In genomic region chr11:65412271-65413076, GRCh38 we compare ENCODE assay signal across 19 cellular contexts. TPM values are rescaled to one million over a fixed set of nuclear protein-coding genes. Genes with fewer than 3 reads are reported as not detected.
DNase-seq lines count a peak whose midpoint lies in the region; ATAC-seq, FAIRE-seq and TF ChIP-seq lines count a peak whose summit lies in the region.
"Had no signal": no experiment of that assay in that cellular context is flagged by ENCODE, and none has a peak within 500 bp of the region (broad histone marks: within the 10 kb centered on the region; RNA-seq: fewer than 3 reads in every experiment).

No MANE protein-coding gene starts in this region.

- TF ChIP-seq EP300 in HepG2 (IDR thresholded peaks at IDR 0.05; ENCODE audit: low read depth in 2 of 2, low read length in 2 of 2), result no peak
- no peak for TF ChIP-seq EP300 in HepG2 (CRISPR knock-in tag; IDR thresholded peaks at IDR 0.05; ENCODE audit: borderline replicate concordance)

- H3K27ac Mint-ChIP-seq in progenitor cell of endocrine pancreas, result peak overlapping the region; percentile 76
- H3K27ac Mint-ChIP-seq: activated T-cell treated with anti-CD3 and anti-CD28 coated beads, Interleukin-2, amount 50 U/mL, for 72 hours; dendritic cell treated with granulocyte-macrophage colony-stimulating factor and Interleukin-4, amounts not matched to agents 40 ng/mL and 50 ng/mL, for 4 days; neural progenitor cell had no signal

- H3K36me3 ChIP-seq in right lobe of liver (peaks cover 0 to 22% (median 3%) of the 10 kb centered on the region in 4 donors), HepG2 (replicated peaks in 1 of 2; ENCODE audit: control insufficient read depth in 1 of 2, insufficient read depth in 2 of 2, low read length in 2 of 2) (peaks cover 2 to 28% of the 10 kb centered on the region in 2 experiments; a peak in 3 of 5 replicates), left ventricle myocardium inferior (peaks cover 55% of the 10 kb centered on the region)
- H3K36me3 ChIP-seq: neural progenitor cell had no signal

- H3K4me1 ChIP-seq in right lobe of liver (peaks cover 0 to 18% (median 4%) of the 10 kb centered on the region in 4 donors), HepG2 (ENCODE audit: insufficient read depth, low read length) (peaks cover 33% of the 10 kb centered on the region), left ventricle myocardium inferior (peaks cover 46% of the 10 kb centered on the region), foreskin keratinocyte (no peaks in the 10 kb centered on the region)

- no peak overlapping the region for H3K4me3 ChIP-seq in right lobe of liver
- H3K4me3 ChIP-seq in HepG2 (replicated peaks in 1 of 3; ENCODE audit: insufficient read depth in 1 of 3, low read depth in 2 of 3, low read length in 3 of 3), result no peak overlapping the region
- no peak overlapping the region for H3K4me3 ChIP-seq in left ventricle myocardium inferior
- H3K4me3 ChIP-seq: neural progenitor cell, SJSA1 had no signal

- no peaks in the 10 kb centered on the region for H3K27me3 Mint-ChIP-seq in progenitor cell of endocrine pancreas
- H3K27me3 Mint-ChIP-seq: dendritic cell treated with granulocyte-macrophage colony-stimulating factor and Interleukin-4, amounts not matched to agents 40 ng/mL and 50 ng/mL, for 4 days had no signal

- H4K20me1 ChIP-seq in HepG2 (ENCODE audit: insufficient read depth, low read length), result no peaks in the 10 kb centered on the region

- CTCF ChIA-PET in HepG2 (lab: Yijun Ruan, JAX; ENCODE audit: low intra/inter-chr PET ratio, low total read pairs), result no interaction called here

- H3K9me3 ChIP-seq in right lobe of liver (no peaks in the 10 kb centered on the region), HepG2 (ENCODE audit: low read length) (no peaks in the 10 kb centered on the region), left ventricle myocardium inferior (replicated peaks) (no peaks in the 10 kb centered on the region)
- H3K9me3 ChIP-seq: SJSA1 had no signal

- no peak overlapping the region for H3K4me3 Mint-ChIP-seq in progenitor cell of endocrine pancreas (ENCODE audit: low read depth)
- H3K4me3 Mint-ChIP-seq: activated T-cell treated with anti-CD3 and anti-CD28 coated beads, Interleukin-2, amount 50 U/mL, for 72 hours; dendritic cell treated with granulocyte-macrophage colony-stimulating factor and Interleukin-4, amounts not matched to agents 40 ng/mL and 50 ng/mL, for 4 days; neural progenitor cell had no signal

- ATAC-seq in right lobe of liver (no peak), HepG2 (no peak), foreskin keratinocyte (no peak), HG03432 (IDR thresholded peaks at IDR 0.05; ENCODE audit: unreplicated experiment) (no peak)
- ATAC-seq: activated T-cell treated with anti-CD3 and anti-CD28 coated beads, Interleukin-2, amount 50 U/mL, for 72 hours had no signal

- H3K4me2 ChIP-seq in HepG2 (ENCODE audit: low read depth, low read length), result no peak overlapping the region
- H3K4me2 ChIP-seq: neural progenitor cell had no signal

- no peak for TF ChIP-seq POLR2A in right lobe of liver (IDR thresholded peaks at IDR 0.05)
- no peak for TF ChIP-seq POLR2A in HepG2 (IDR thresholded peaks at IDR 0.05; ENCODE audit: insufficient read depth in 1 of 2, low read depth in 2 of 2, low read length in 2 of 2)

- H2AFZ ChIP-seq in HepG2 (ENCODE audit: low read length), result no peak overlapping the region
- H2AFZ ChIP-seq: neural progenitor cell had no signal

- H3K9me3 Mint-ChIP-seq in progenitor cell of endocrine pancreas (ENCODE audit: low read depth), result no peaks in the 10 kb centered on the region
- H3K9me3 Mint-ChIP-seq: activated T-cell treated with anti-CD3 and anti-CD28 coated beads, Interleukin-2, amount 50 U/mL, for 72 hours; dendritic cell treated with granulocyte-macrophage colony-stimulating factor and Interleukin-4, amounts not matched to agents 40 ng/mL and 50 ng/mL, for 4 days; neural progenitor cell had no signal

- TF ChIP-seq CTCF in right lobe of liver (IDR thresholded peaks at IDR 0.05) (no peak), HepG2 (CRISPR knock-in tag; IDR thresholded peaks at IDR 0.05) (no peak), left ventricle myocardium inferior (IDR thresholded peaks at IDR 0.05; ENCODE audit: borderline replicate concordance) (no peak), progenitor cell of endocrine pancreas (IDR thresholded peaks at IDR 0.05; ENCODE audit: unreplicated experiment) (no peak), foreskin keratinocyte (conservative IDR thresholded peaks at IDR 0.05) (no peak)

- peak; percentile 26 to 50 (median 48) for DNase-seq in right lobe of liver
- no peak for DNase-seq in HepG2 (ENCODE audit: low spot score)
- peak; percentile 35 for DNase-seq in left ventricle myocardium inferior
- no peak for DNase-seq in progenitor cell of endocrine pancreas (ENCODE audit: low spot score, unreplicated experiment)
- no peak for DNase-seq in foreskin keratinocyte
- DNase-seq in NCI-H526 treated with DMSO at 0.1 percent for 48 hours (lab: John Stamatoyannopoulos, UW), result no peak
- no peak for DNase-seq in NOMO-1 (lab: John Stamatoyannopoulos, UW; ENCODE audit: unreplicated experiment in 2 of 2)
- DNase-seq: ACHN; activated CD4-positive, alpha-beta T cell treated with anti-CD3 and anti-CD28 coated beads, Interleukin-2, amount 50 U/mL, for 1 hour; activated T-cell treated with anti-CD3 and anti-CD28 coated beads, Interleukin-2, amount 50 U/mL, for 72 hours; NCI-H1105 treated with DMSO at 0.1 percent for 48 hours; small intestine had no signal

- H3K36me3 Mint-ChIP-seq in progenitor cell of endocrine pancreas (ENCODE audit: insufficient read depth), result peaks cover 5% of the 10 kb centered on the region

- POLR2A ChIA-PET in HepG2 (lab: Yijun Ruan, JAX), result interaction anchor here (1.0 to 1.2 kb wide), 3 partner anchors 29 to 88 kb away, joined by 3 read pairs; partner anchors contain the start of gene MALAT1

- in situ Hi-C loops in HepG2 (cut with HindIII; ENCODE audit: extremely low pct_ligation_motif_present, low pct_unique_long_range_greater_than_20kb), result no loop called here

- peaks cover 16% of the 10 kb centered on the region for H3K4me1 Mint-ChIP-seq in progenitor cell of endocrine pancreas (ENCODE audit: low read depth)

- FAIRE-seq in HepG2 (lab: Jason Lieb, UNC), result no peak
- FAIRE-seq: G401.6, small intestine had no signal

- H3K27ac ChIP-seq in right lobe of liver (no peak overlapping the region), HepG2 (ENCODE audit: extremely low read length, insufficient read depth, low read length) (no peak overlapping the region), left ventricle myocardium inferior (replicated peaks) (peak overlapping the region; percentile 77), foreskin keratinocyte (no peak overlapping the region)
- H3K27ac ChIP-seq: neural progenitor cell, SJSA1 had no signal

- 76% methylated on average over 10 of the region's 24 CpGs for WGBS in right lobe of liver (ENCODE audit: insufficient coverage, low coverage, low lambda C conversion rate, missing lambda C conversion rate)
- WGBS in HepG2 (ENCODE audit: low lambda C conversion rate), result 96% methylated on average over 22 of the region's 24 CpGs

- H3K79me2 ChIP-seq in HepG2 (ENCODE audit: insufficient read depth, low read length), result peaks cover 14% of the 10 kb centered on the region

- no peak overlapping the region for H3K9ac ChIP-seq in HepG2 (ENCODE audit: insufficient read depth, low read depth, low read length)
- H3K9ac ChIP-seq: neural progenitor cell had no signal

- BruUV-seq in HepG2 (replicated peaks; lab: Mats Ljungman, UMichigan), result no TSS peak

- TF ChIP-seq RAD21 in HepG2 (CRISPR knock-in tag; IDR thresholded peaks at IDR 0.05), result no peak

- H3K27me3 ChIP-seq in right lobe of liver (no peaks in the 10 kb centered on the region), HepG2 (ENCODE audit: control insufficient read depth in 1 of 2, insufficient read depth in 2 of 2, low read length in 2 of 2) (no peaks in the 10 kb centered on the region), left ventricle myocardium inferior (ENCODE audit: low read depth) (no peaks in the 10 kb centered on the region), foreskin keratinocyte (no peaks in the 10 kb centered on the region)
- H3K27me3 ChIP-seq: neural progenitor cell, SJSA1 had no signal

- intact Hi-C loops in right lobe of liver (cut with DNase I) (loop anchor here (10.0 kb wide), 1 partner anchor 48 kb away; no protein-coding TSS in a partner anchor), HepG2 (cut with micrococcal nuclease; ENCODE audit: unreplicated experiment) (no loop called here), left ventricle myocardium inferior (cut with micrococcal nuclease) (no loop called here)

RNA-seq across cellular contexts. Expression of gene NEAT1, which starts 10.1 kb away (rescaled TPM):
- total RNA-seq in right lobe of liver (1,000 to 10,000 TPM in 2 of 6 experiments, 100 to 1,000 TPM in 4; 202 to 1,225 (median 767) TPM), HepG2 (2016; rRNA removed; fragmentation: Illumina TruSeq; extraction: Trizol) (10.5 and 20.5 TPM in 2 replicates), left ventricle myocardium inferior (405 TPM), progenitor cell of endocrine pancreas (78.8 and 99.9 TPM in 2 replicates), foreskin keratinocyte (66.8 and 83.1 TPM in 2 replicates)
- 2.2 and 2.6 TPM in 2 replicates for total RNA-seq in HepG2 (2016; cell fraction: cytosol; rRNA removed; fragmentation: Illumina TruSeq; extraction: Trizol; ENCODE audit: low read depth)
- 8.4 and 21.3 TPM in 2 replicates for total RNA-seq in HepG2 (2016; cell fraction: insoluble cytoplasmic fraction; rRNA removed; fragmentation: Illumina TruSeq; extraction: Trizol)
- 7.8 and 8.3 TPM in 2 replicates for total RNA-seq in HepG2 (2016; cell fraction: membrane; rRNA removed; fragmentation: Illumina TruSeq; extraction: Trizol)
- 196 and 220 TPM in 2 replicates for total RNA-seq in HepG2 (2016; cell fraction: nucleus; rRNA removed; fragmentation: Illumina TruSeq; extraction: Trizol)
- polyA plus RNA-seq in HepG2 (2011; rRNA removed) (41.2 and 41.3 TPM in 2 replicates), foreskin keratinocyte (100 and 119 TPM in 2 replicates)
- 13.0 and 13.4 TPM in 2 replicates for polyA plus RNA-seq in HepG2 (2011; cell fraction: cytosol; rRNA removed)
- 222 and 327 TPM in 2 replicates for polyA plus RNA-seq in HepG2 (2011; cell fraction: nucleus; rRNA removed)
- 288 and 371 TPM in 2 replicates for polyA plus RNA-seq in HepG2 (2012)
- polyA plus RNA-seq in HepG2 (2016; cell fraction: cytosol; fragmentation: Illumina TruSeq; extraction: Trizol; ENCODE audit: low read depth), result 3.6 and 4.3 TPM in 2 replicates
- polyA plus RNA-seq in HepG2 (2016; cell fraction: insoluble cytoplasmic fraction; fragmentation: Illumina TruSeq; extraction: Trizol; ENCODE audit: low read depth), result 54.0 and 61.1 TPM in 2 replicates
- polyA plus RNA-seq in HepG2 (2016; cell fraction: membrane; fragmentation: Illumina TruSeq; extraction: Trizol; ENCODE audit: low read depth), result 47.1 and 54.4 TPM in 2 replicates
- polyA plus RNA-seq in HepG2 (2016; cell fraction: nucleus; fragmentation: Illumina TruSeq; extraction: Trizol; ENCODE audit: insufficient read depth, low read depth), result 577 and 628 TPM in 2 replicates
- 64.6 and 225 TPM in 2 replicates for polyA minus RNA-seq in HepG2 (2011; rRNA and poly(A)+ RNA removed; ENCODE audit: low replicate concordance)
- 17.3 and 20.2 TPM in 2 replicates for polyA minus RNA-seq in HepG2 (2011; cell fraction: cytosol; rRNA and poly(A)+ RNA removed)
- 1,479 and 1,737 TPM in 2 replicates for polyA minus RNA-seq in HepG2 (2011; cell fraction: nucleus; rRNA and poly(A)+ RNA removed)

RNA-seq across cellular contexts. Expression of gene FRMD8, which starts 26.0 kb away (rescaled TPM):
- total RNA-seq in right lobe of liver, result 10 to 100 TPM in 4 of 6 experiments, 1 to 10 TPM in 2; 7.7 to 17.1 (median 14.3) TPM
- total RNA-seq in HepG2 (2016; rRNA removed; fragmentation: Illumina TruSeq; extraction: Trizol), result 18.0 and 20.6 TPM in 2 replicates
- total RNA-seq in HepG2 (2016; cell fraction: cytosol; rRNA removed; fragmentation: Illumina TruSeq; extraction: Trizol; ENCODE audit: low read depth), result 2.2 and 2.9 TPM in 2 replicates
- 17.5 and 22.6 TPM in 2 replicates for total RNA-seq in HepG2 (2016; cell fraction: insoluble cytoplasmic fraction; rRNA removed; fragmentation: Illumina TruSeq; extraction: Trizol)
- total RNA-seq in HepG2 (2016; cell fraction: membrane; rRNA removed; fragmentation: Illumina TruSeq; extraction: Trizol), result 5.3 and 6.3 TPM in 2 replicates
- total RNA-seq in HepG2 (2016; cell fraction: nucleus; rRNA removed; fragmentation: Illumina TruSeq; extraction: Trizol), result 12.4 and 14.6 TPM in 2 replicates
- polyA plus RNA-seq in HepG2 (2011; rRNA removed), result 5.8 and 9.4 TPM in 2 replicates
- polyA plus RNA-seq in HepG2 (2011; cell fraction: cytosol; rRNA removed), result 5.9 and 6.7 TPM in 2 replicates
- 26.7 and 32.6 TPM in 2 replicates for polyA plus RNA-seq in HepG2 (2011; cell fraction: nucleus; rRNA removed)
- 3.5 and 5.2 TPM in 2 replicates for polyA plus RNA-seq in HepG2 (2012)
- 2.5 and 2.6 TPM in 2 replicates for polyA plus RNA-seq in HepG2 (2016; cell fraction: cytosol; fragmentation: Illumina TruSeq; extraction: Trizol; ENCODE audit: low read depth)
- polyA plus RNA-seq in HepG2 (2016; cell fraction: insoluble cytoplasmic fraction; fragmentation: Illumina TruSeq; extraction: Trizol; ENCODE audit: low read depth), result 13.5 and 17.1 TPM in 2 replicates
- 2.8 and 3.8 TPM in 2 replicates for polyA plus RNA-seq in HepG2 (2016; cell fraction: membrane; fragmentation: Illumina TruSeq; extraction: Trizol; ENCODE audit: low read depth)
- polyA plus RNA-seq in HepG2 (2016; cell fraction: nucleus; fragmentation: Illumina TruSeq; extraction: Trizol; ENCODE audit: insufficient read depth, low read depth), result 21.4 and 24.7 TPM in 2 replicates
- polyA minus RNA-seq in HepG2 (2011; rRNA and poly(A)+ RNA removed; ENCODE audit: low replicate concordance), result 22.3 and 24.3 TPM in 2 replicates
- polyA minus RNA-seq in HepG2 (2011; cell fraction: cytosol; rRNA and poly(A)+ RNA removed), result 5.4 and 6.2 TPM in 2 replicates
- 6.2 and 11.8 TPM in 2 replicates for polyA minus RNA-seq in HepG2 (2011; cell fraction: nucleus; rRNA and poly(A)+ RNA removed)
- 8.4 TPM for total RNA-seq in left ventricle myocardium inferior
- total RNA-seq in progenitor cell of endocrine pancreas, result 27.3 and 27.5 TPM in 2 replicates
- 26.3 and 29.7 TPM in 2 replicates for total RNA-seq in foreskin keratinocyte
- 16.0 and 17.0 TPM in 2 replicates for polyA plus RNA-seq in foreskin keratinocyte

RNA-seq across cellular contexts. Expression of gene SLC25A45, which starts 30.0 kb away (rescaled TPM):
- 10 to 100 TPM in 4 of 6 experiments, 1 to 10 TPM in 2; 7.5 to 17.5 (median 12.1) TPM for total RNA-seq in right lobe of liver
- total RNA-seq in HepG2 (2016; rRNA removed; fragmentation: Illumina TruSeq; extraction: Trizol), result 2.1 and 3.4 TPM in 2 replicates
- 0.79 and 1.0 TPM in 2 replicates for total RNA-seq in HepG2 (2016; cell fraction: cytosol; rRNA removed; fragmentation: Illumina TruSeq; extraction: Trizol; ENCODE audit: low read depth)
- total RNA-seq in HepG2 (2016; cell fraction: insoluble cytoplasmic fraction; rRNA removed; fragmentation: Illumina TruSeq; extraction: Trizol), result 1.9 TPM in 2 replicates
- total RNA-seq in HepG2 (2016; cell fraction: membrane; rRNA removed; fragmentation: Illumina TruSeq; extraction: Trizol), result 1.5 and 2.2 TPM in 2 replicates
- 1.3 and 3.5 TPM in 2 replicates for total RNA-seq in HepG2 (2016; cell fraction: nucleus; rRNA removed; fragmentation: Illumina TruSeq; extraction: Trizol)
- 1.2 and 1.9 TPM in 2 replicates for polyA plus RNA-seq in HepG2 (2011; rRNA removed)
- 0.95 and 0.99 TPM in 2 replicates for polyA plus RNA-seq in HepG2 (2011; cell fraction: cytosol; rRNA removed)
- polyA plus RNA-seq in HepG2 (2011; cell fraction: nucleus; rRNA removed), result 5.9 and 6.0 TPM in 2 replicates
- 2.0 and 4.1 TPM in 2 replicates for polyA plus RNA-seq in HepG2 (2012)
- polyA plus RNA-seq in HepG2 (2016; cell fraction: cytosol; fragmentation: Illumina TruSeq; extraction: Trizol; ENCODE audit: low read depth), result 0.45 and 0.70 TPM in 2 replicates
- 1.3 and 1.6 TPM in 2 replicates for polyA plus RNA-seq in HepG2 (2016; cell fraction: insoluble cytoplasmic fraction; fragmentation: Illumina TruSeq; extraction: Trizol; ENCODE audit: low read depth)
- 1.4 and 1.5 TPM in 2 replicates for polyA plus RNA-seq in HepG2 (2016; cell fraction: membrane; fragmentation: Illumina TruSeq; extraction: Trizol; ENCODE audit: low read depth)
- 5.6 and 8.8 TPM in 2 replicates for polyA plus RNA-seq in HepG2 (2016; cell fraction: nucleus; fragmentation: Illumina TruSeq; extraction: Trizol; ENCODE audit: insufficient read depth, low read depth)
- 1.9 and 7.2 TPM in 2 replicates for polyA minus RNA-seq in HepG2 (2011; rRNA and poly(A)+ RNA removed; ENCODE audit: low replicate concordance)
- 1.4 and 2.5 TPM in 2 replicates for polyA minus RNA-seq in HepG2 (2011; cell fraction: cytosol; rRNA and poly(A)+ RNA removed)
- 1.4 and 2.4 TPM in 2 replicates for polyA minus RNA-seq in HepG2 (2011; cell fraction: nucleus; rRNA and poly(A)+ RNA removed)
- total RNA-seq in left ventricle myocardium inferior, result 5.0 TPM
- total RNA-seq in progenitor cell of endocrine pancreas, result 4.0 and 5.3 TPM in 2 replicates
- total RNA-seq in foreskin keratinocyte, result 0.25 and 0.58 TPM in 2 replicates
- polyA plus RNA-seq in foreskin keratinocyte, result 0.16 and 0.17 TPM in 2 replicates

RNA-seq across cellular contexts. Expression of gene TIGD3, which starts 57.9 kb away (rescaled TPM):
- total RNA-seq in right lobe of liver (under 1 TPM in 3 of 6 experiments, not detected in 3; 0.10 to 0.28 (median 0.20) TPM), HepG2 (2016; rRNA removed; fragmentation: Illumina TruSeq; extraction: Trizol) (4.0 and 4.9 TPM in 2 replicates), left ventricle myocardium inferior (0.44 TPM), progenitor cell of endocrine pancreas (3.0 and 3.8 TPM in 2 replicates), foreskin keratinocyte (0.07 and 0.14 TPM in 2 replicates)
- total RNA-seq in HepG2 (2016; cell fraction: cytosol; rRNA removed; fragmentation: Illumina TruSeq; extraction: Trizol; ENCODE audit: low read depth), result 1.8 TPM in 2 replicates
- total RNA-seq in HepG2 (2016; cell fraction: insoluble cytoplasmic fraction; rRNA removed; fragmentation: Illumina TruSeq; extraction: Trizol), result 2.9 and 5.0 TPM in 2 replicates
- 4.8 and 6.2 TPM in 2 replicates for total RNA-seq in HepG2 (2016; cell fraction: membrane; rRNA removed; fragmentation: Illumina TruSeq; extraction: Trizol)
- 3.5 and 3.9 TPM in 2 replicates for total RNA-seq in HepG2 (2016; cell fraction: nucleus; rRNA removed; fragmentation: Illumina TruSeq; extraction: Trizol)
- polyA plus RNA-seq in HepG2 (2011; rRNA removed) (0.49 and 1.0 TPM in 2 replicates), foreskin keratinocyte (0.10 and 0.13 TPM in 2 replicates)
- 0.56 and 0.79 TPM in 2 replicates for polyA plus RNA-seq in HepG2 (2011; cell fraction: cytosol; rRNA removed)
- 1.9 and 2.2 TPM in 2 replicates for polyA plus RNA-seq in HepG2 (2011; cell fraction: nucleus; rRNA removed)
- 0.59 and 0.70 TPM in 2 replicates for polyA plus RNA-seq in HepG2 (2012)
- polyA plus RNA-seq in HepG2 (2016; cell fraction: cytosol; fragmentation: Illumina TruSeq; extraction: Trizol; ENCODE audit: low read depth), result 1.0 and 1.4 TPM in 2 replicates
- 2.7 and 3.5 TPM in 2 replicates for polyA plus RNA-seq in HepG2 (2016; cell fraction: insoluble cytoplasmic fraction; fragmentation: Illumina TruSeq; extraction: Trizol; ENCODE audit: low read depth)
- polyA plus RNA-seq in HepG2 (2016; cell fraction: membrane; fragmentation: Illumina TruSeq; extraction: Trizol; ENCODE audit: low read depth), result 2.7 and 3.4 TPM in 2 replicates
- polyA plus RNA-seq in HepG2 (2016; cell fraction: nucleus; fragmentation: Illumina TruSeq; extraction: Trizol; ENCODE audit: insufficient read depth, low read depth), result 6.7 TPM in 2 replicates
- polyA minus RNA-seq in HepG2 (2011; rRNA and poly(A)+ RNA removed; ENCODE audit: low replicate concordance), result 1.2 and 1.3 TPM in 2 replicates
- polyA minus RNA-seq in HepG2 (2011; cell fraction: cytosol; rRNA and poly(A)+ RNA removed), result 0.59 and 0.79 TPM in 2 replicates
- 1.1 and 1.5 TPM in 2 replicates for polyA minus RNA-seq in HepG2 (2011; cell fraction: nucleus; rRNA and poly(A)+ RNA removed)
- total RNA-seq: lung microvascular endothelial cell, SJSA1 had no signal
- polyA plus RNA-seq: fibroblast of lung had no signal

Comparison
In these comparisons a context has a peak if more than half of its experiments do, and no peak if none do; other contexts are left out.
1. DNase-seq: peak in right lobe of liver (3 of 3) and left ventricle myocardium inferior (single experiment); none in HepG2 (single experiment), progenitor cell of endocrine pancreas (single experiment), foreskin keratinocyte (0 of 2), NCI-H526 treated with DMSO at 0.1 percent for 48 hours (single experiment) and NOMO-1 (0 of 2).
2. intact Hi-C loops: an anchor here in right lobe of liver (10.0 kb wide); none called in HepG2 and left ventricle myocardium inferior.